ENCODE assay signal across 24 cellular contexts in the genomic region with DNA sequence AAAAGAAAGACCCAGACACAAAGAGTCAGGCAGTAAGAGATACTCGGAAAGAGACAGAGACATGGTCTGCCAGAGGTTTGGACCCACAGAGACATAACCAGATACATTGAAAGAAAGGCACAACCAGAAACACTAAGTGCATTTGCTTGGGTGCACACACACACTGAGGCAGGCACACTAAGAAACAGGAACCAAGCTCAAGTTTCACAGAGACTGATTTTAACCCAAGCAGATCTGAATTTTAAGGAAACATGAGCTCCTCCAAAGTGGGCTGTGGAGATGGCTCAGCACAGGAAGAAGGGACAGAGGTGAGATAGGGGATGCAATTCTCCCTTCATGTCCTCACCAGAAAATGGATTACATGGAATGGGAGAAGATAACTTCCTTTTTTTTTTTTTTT. TPM values are rescaled to one million over a fixed set of nuclear protein-coding genes. Genes with fewer than 3 reads are reported as not detected.
DNase-seq lines count a peak whose midpoint lies in the region; TF ChIP-seq lines count a peak whose summit lies in the region.
"Had no signal": no experiment of that assay in that cellular context is flagged by ENCODE, and none has a peak within 500 bp of the region (broad histone marks: within the 10 kb centered on the region; RNA-seq: fewer than 3 reads in every experiment).

No MANE protein-coding gene starts in this region.

- no peak overlapping the region for H3K4me3 Mint-ChIP-seq in Caco-2 (ENCODE audit: unreplicated experiment)
- H3K4me3 Mint-ChIP-seq: CD14-positive monocyte, H9 had no signal

- no peaks in the 10 kb centered on the region for H3K27me3 Mint-ChIP-seq in Caco-2 (ENCODE audit: insufficient read depth, unreplicated experiment)

- CTCF ChIA-PET in Caco-2 (lab: Charles Lee), result interaction anchor here (1.7 kb wide), 1 partner anchor 15 kb away, joined by 5 read pairs; no protein-coding TSS in a partner anchor

- no peak for TF ChIP-seq CTCF in Caco-2 (IDR thresholded peaks at IDR 0.05; ENCODE audit: insufficient read depth in 1 of 2, low read depth in 1 of 2, low read length in 1 of 2, severe bottlenecking in 1 of 2, unreplicated experiment in 1 of 2)
- TF ChIP-seq CTCF in BE2C (IDR thresholded peaks at IDR 0.05; ENCODE audit: low read depth, low read length), result no peak

- DNase-seq in CD1c-positive myeloid dendritic cell (ENCODE audit: extremely low spot score) (peak; percentile 56), Caco-2 (no peak), SKM-1 treated with dmso at 0.1 percent for 144 hours (lab: John Stamatoyannopoulos, UW; ENCODE audit: unreplicated experiment) (peak; percentile 36), BE2C (no peak), foreskin melanocyte (no peak), HPDE6-E6E7 (ENCODE audit: extremely low spot score) (no peak)
- DNase-seq: activated CD4-positive, alpha-beta T cell treated with anti-CD3 and anti-CD28 coated beads for 1 hour; activated naive CD4-positive, alpha-beta T cell; activated T-cell treated with anti-CD3 and anti-CD28 coated beads, Interleukin-2, amount 50 U/mL, for 48 hours; amygdala; DMS 273 treated with DMSO at 0.1 percent for 48 hours; H9; NCI-H1436 treated with DMSO at 0.1 percent for 48 hours; NCI-H526; RPMI8226; sigmoid colon; stomach; tibial artery had no signal

- BruUV-seq in Caco-2 (replicated peaks; lab: Mats Ljungman, UMichigan), result no TSS peak

- no peaks in the 10 kb centered on the region for H3K9me3 ChIP-seq in Caco-2
- no peaks in the 10 kb centered on the region for H3K9me3 ChIP-seq in esophagus (ENCODE audit: control insufficient read depth in 2 of 2, insufficient read depth in 1 of 2, low read depth in 1 of 2, low read length in 1 of 2)
- no peaks in the 10 kb centered on the region for H3K9me3 ChIP-seq in BE2C
- H3K9me3 ChIP-seq: sigmoid colon, stomach, tibial artery had no signal

- intact Hi-C loops in Caco-2 (cut with micrococcal nuclease; ENCODE audit: unreplicated experiment), result no loop called here

- no peaks in the 10 kb centered on the region for H3K9me3 Mint-ChIP-seq in Caco-2 (ENCODE audit: unreplicated experiment)
- H3K9me3 Mint-ChIP-seq: CD14-positive monocyte, H9 had no signal

- H3K4me1 ChIP-seq in Caco-2 (peaks cover 59% of the 10 kb centered on the region), esophagus (ENCODE audit: control insufficient read depth in 2 of 2, insufficient read depth in 2 of 2, low read length in 1 of 2) (peaks cover 4 to 46% of the 10 kb centered on the region in 2 donors), BE2C (no peaks in the 10 kb centered on the region; the same call in 1 of the 2 replicates)
- H3K4me1 ChIP-seq: sigmoid colon, tibial artery had no signal

- H3K27ac ChIP-seq in esophagus (ENCODE audit: low read depth in 2 of 2, low read length in 1 of 2), result peak overlapping the region; percentile 64 to 78
- H3K27ac ChIP-seq: coronary artery, HL-60, sigmoid colon, stomach, tibial artery had no signal

- H3K36me3 ChIP-seq in Caco-2 (ENCODE audit: control insufficient read depth, insufficient read depth, low read length) (no peaks in the 10 kb centered on the region; the same call in 1 of the 2 replicates), esophagus (ENCODE audit: control insufficient read depth in 2 of 2, insufficient read depth in 2 of 2, low read length in 1 of 2) (peaks cover 3 to 19% of the 10 kb centered on the region in 2 donors), BE2C (no peaks in the 10 kb centered on the region)
- H3K36me3 ChIP-seq: sigmoid colon had no signal

- H3K27me3 ChIP-seq in Caco-2 (replicated peaks; ENCODE audit: control insufficient read depth, insufficient read depth, low read length) (no peaks in the 10 kb centered on the region), esophagus (ENCODE audit: control insufficient read depth in 1 of 2, insufficient read depth in 2 of 2, low read length in 2 of 2) (no peaks in the 10 kb centered on the region), BE2C (no peaks in the 10 kb centered on the region)
- H3K27me3 ChIP-seq: stomach had no signal

- peaks cover 11% of the 10 kb centered on the region for H3K36me3 Mint-ChIP-seq in Caco-2 (ENCODE audit: insufficient read depth, unreplicated experiment)
- H3K36me3 Mint-ChIP-seq: CD14-positive monocyte had no signal

- H3K4me1 Mint-ChIP-seq in Caco-2 (ENCODE audit: low read depth, unreplicated experiment), result peaks cover 51% of the 10 kb centered on the region
- H3K4me1 Mint-ChIP-seq: CD14-positive monocyte had no signal

- POLR2A ChIA-PET in Caco-2 (lab: Charles Lee), result no interaction called here

- H3K27ac Mint-ChIP-seq in Caco-2 (ENCODE audit: unreplicated experiment), result peak overlapping the region; percentile 34
- H3K27ac Mint-ChIP-seq: CD14-positive monocyte, H9, progenitor cell of endocrine pancreas had no signal

- WGBS in esophagus, 2 donors, result 73 to 79% methylated on average over 1 of the region's 1 CpG

- H3K4me3 ChIP-seq in Caco-2 (ENCODE audit: low read depth, low read length) (no peak overlapping the region), esophagus (ENCODE audit: low read depth in 1 of 2, low read length in 2 of 2) (no peak overlapping the region), BE2C (ENCODE audit: low read depth, low read length) (no peak overlapping the region)
- H3K4me3 ChIP-seq: coronary artery, lung, sigmoid colon, stomach, tibial artery had no signal

RNA-seq across cellular contexts. Expression of gene AQP3, which starts 9.5 kb away (rescaled TPM):
- 24.1 and 24.8 TPM in 2 replicates for total RNA-seq in Caco-2 (2022)
- polyA plus RNA-seq in esophagus, result 1,000 to 10,000 TPM in 1 of 2 donors, 100 to 1,000 TPM in 1; 933 to 1,009 TPM
- polyA plus RNA-seq in BE2C (2012; ENCODE audit: insufficient read depth, insufficient read length, low read depth), result 3.3 TPM

RNA-seq across cellular contexts. Expression of gene AQP7, which starts 35.5 kb away (rescaled TPM):
- total RNA-seq in Caco-2 (2022), result 2.2 and 2.4 TPM in 2 replicates
- polyA plus RNA-seq in esophagus, result 1 to 10 TPM in 1 of 2 donors, under 1 TPM in 1; 0.54 to 2.6 TPM
- not detected for polyA plus RNA-seq in BE2C (2012; ENCODE audit: insufficient read depth, insufficient read length, low read depth)
- total RNA-seq: H9 had no signal
- polyA plus RNA-seq: CD14-positive monocyte had no signal

RNA-seq across cellular contexts. Expression of gene NOL6, which starts 35.8 kb away (rescaled TPM):
- 47.2 and 52.1 TPM in 2 replicates for total RNA-seq in Caco-2 (2022)
- 10 to 100 TPM; 25.2 to 29.2 TPM for polyA plus RNA-seq in esophagus
- polyA plus RNA-seq in BE2C (2012; ENCODE audit: insufficient read depth, insufficient read length, low read depth), result 58.9 TPM

Comparison
In these comparisons a context has a peak if more than half of its experiments do, and no peak if none do; other contexts are left out.
1. DNase-seq: peak in CD1c-positive myeloid dendritic cell (single experiment) and SKM-1 treated with dmso at 0.1 percent for 144 hours (single experiment); none in Caco-2 (0 of 2), BE2C (single experiment), foreskin melanocyte (single experiment) and HPDE6-E6E7 (single experiment).